5 cellular contexts compared by ENCODE assay signal in the genomic region with DNA sequence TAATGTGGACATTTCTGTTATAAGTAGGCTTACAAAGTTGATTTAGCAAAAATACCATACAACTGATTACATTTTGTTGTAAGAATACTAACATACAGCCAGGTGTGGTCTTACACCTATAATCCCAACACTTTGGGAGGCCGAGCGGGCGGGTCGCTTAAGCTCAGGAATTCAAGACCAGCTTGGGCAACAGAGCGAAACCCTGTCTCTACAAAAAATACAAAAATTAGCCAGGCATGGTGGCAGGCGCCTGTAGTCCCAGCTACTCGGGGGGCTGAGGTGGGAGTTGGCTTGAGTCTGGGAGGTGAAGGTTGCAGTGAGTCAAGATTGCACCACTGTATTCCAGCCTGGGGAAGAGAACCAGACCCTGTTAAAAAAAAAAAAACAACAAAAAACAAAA.
"Had no signal": no experiment of that assay in that cellular context is flagged by ENCODE, and none has a peak within 500 bp of the region (broad histone marks: within the 10 kb centered on the region; RNA-seq: fewer than 3 reads in every experiment).

No MANE protein-coding gene starts in this region.

- H3K4me3 ChIP-seq: K562 had no signal

- H3K27me3 Mint-ChIP-seq: IgD-negative memory B cell had no signal

- DNase-seq: IMR-90, KBM-7 had no signal

- H3K27ac ChIP-seq: HL-60 had no signal
